Comparison of ENCODE assay signal across 18 cellular contexts in genomic region chr2:150271952-150272351, GRCh38.
DNase-seq lines count a peak whose midpoint lies in the region.
"Had no signal": no experiment of that assay in that cellular context is flagged by ENCODE, and none has a peak within 500 bp of the region (broad histone marks: within the 10 kb centered on the region; RNA-seq: fewer than 3 reads in every experiment).

No MANE protein-coding gene starts in this region.

- H3K9me3 Mint-ChIP-seq in activated CD4-positive, alpha-beta T cell treated with anti-CD3 and anti-CD28 coated beads, Interleukin-2, amount 10 ng/mL, durations not matched to agents 7 days and 5 days, result peaks cover 2% of the 10 kb centered on the region

- POLR2A ChIA-PET in activated CD4-positive, alpha-beta T cell treated with anti-CD3 and anti-CD28 coated beads, Interleukin-2, amount 10 ng/mL, durations not matched to agents 7 days and 5 days (lab: Charles Lee), result no interaction called here

- H3K4me1 Mint-ChIP-seq in activated CD4-positive, alpha-beta T cell treated with anti-CD3 and anti-CD28 coated beads, Interleukin-2, amount 10 ng/mL, durations not matched to agents 7 days and 5 days, result no peaks in the 10 kb centered on the region
- H3K4me1 Mint-ChIP-seq: activated CD4-positive, alpha-beta memory T cell treated with anti-CD3 and anti-CD28 coated beads, Interleukin-2, amount 10 ng/mL, durations not matched to agents 7 days and 5 days had no signal

- H3K36me3 Mint-ChIP-seq in activated CD4-positive, alpha-beta T cell treated with anti-CD3 and anti-CD28 coated beads, Interleukin-2, amount 10 ng/mL, durations not matched to agents 7 days and 5 days (ENCODE audit: low read depth), result no peaks in the 10 kb centered on the region

- no peaks in the 10 kb centered on the region for H3K27me3 Mint-ChIP-seq in activated CD4-positive, alpha-beta T cell treated with anti-CD3 and anti-CD28 coated beads, Interleukin-2, amount 10 ng/mL, durations not matched to agents 7 days and 5 days
- H3K27me3 Mint-ChIP-seq: activated CD4-positive, alpha-beta memory T cell treated with anti-CD3 and anti-CD28 coated beads, Interleukin-2, amount 10 ng/mL, durations not matched to agents 7 days and 5 days had no signal

- in situ Hi-C loops in ACHN (cut with HindIII; ENCODE audit: low pct_ligation_motif_present, low pct_unique_long_range_greater_than_20kb, low sequenced_read_pairs), result no loop called here

- DNase-seq in ACHN (peak; percentile 13), HPDE6-E6E7 (ENCODE audit: extremely low spot score) (peak; percentile 25), amniotic epithelial cell (ENCODE audit: low read depth) (peak; percentile 80), glomerular visceral epithelial cell (ENCODE audit: extremely low spot score) (peak; percentile 60), NCI-H2081 treated with DMSO at 0.1 percent for 48 hours (lab: John Stamatoyannopoulos, UW) (no peak), NCI-H1436 treated with DMSO at 0.1 percent for 48 hours (lab: John Stamatoyannopoulos, UW) (no peak), T-helper 9 cell (no peak)
- no peak for DNase-seq in activated CD4-positive, alpha-beta T cell treated with anti-CD3 and anti-CD28 coated beads, Interleukin-2, amount 10 ng/mL, durations not matched to agents 7 days and 5 days
- DNase-seq: activated CD4-positive, alpha-beta memory T cell treated with anti-CD3 and anti-CD28 coated beads, Interleukin-2, amount 10 ng/mL, durations not matched to agents 7 days and 5 days; activated gamma-delta T cell treated with Interleukin-2 at 50 U/mL for 16 hours; DMS79 treated with DMSO at 0.1 percent for 48 hours; gastrocnemius medialis; GOT3; NCI-H1092 treated with DMSO at 0.1 percent for 48 hours; NCI-H510A treated with DMSO at 0.1 percent for 48 hours; Peyer's patch; stimulated activated CD4-positive, alpha-beta T cell treated with anti-CD3 and anti-CD28 coated beads, Interleukin-2, amount 100 ng/mL, for 24 hours; T-helper 2 cell had no signal

- CTCF ChIA-PET in activated CD4-positive, alpha-beta T cell treated with anti-CD3 and anti-CD28 coated beads, Interleukin-2, amount 10 ng/mL, durations not matched to agents 7 days and 5 days (lab: Charles Lee), result no interaction called here

- no peak overlapping the region for H3K27ac Mint-ChIP-seq in activated CD4-positive, alpha-beta T cell treated with anti-CD3 and anti-CD28 coated beads, Interleukin-2, amount 10 ng/mL, durations not matched to agents 7 days and 5 days
- H3K27ac Mint-ChIP-seq: activated CD4-positive, alpha-beta memory T cell treated with anti-CD3 and anti-CD28 coated beads, Interleukin-2, amount 10 ng/mL, durations not matched to agents 7 days and 5 days had no signal

- no peak overlapping the region for H3K4me3 Mint-ChIP-seq in activated CD4-positive, alpha-beta T cell treated with anti-CD3 and anti-CD28 coated beads, Interleukin-2, amount 10 ng/mL, durations not matched to agents 7 days and 5 days
- H3K4me3 Mint-ChIP-seq: activated CD4-positive, alpha-beta memory T cell treated with anti-CD3 and anti-CD28 coated beads, Interleukin-2, amount 10 ng/mL, durations not matched to agents 7 days and 5 days had no signal

Comparison
In these comparisons a context has a peak if more than half of its experiments do, and no peak if none do; other contexts are left out.
1. DNase-seq: peak in ACHN (single experiment), HPDE6-E6E7 (single experiment), amniotic epithelial cell (single experiment) and glomerular visceral epithelial cell (single experiment); none in activated CD4-positive, alpha-beta T cell treated with anti-CD3 and anti-CD28 coated beads, Interleukin-2, amount 10 ng/mL, durations not matched to agents 7 days and 5 days (single experiment), NCI-H2081 treated with DMSO at 0.1 percent for 48 hours (single experiment), NCI-H1436 treated with DMSO at 0.1 percent for 48 hours (single experiment) and T-helper 9 cell (single experiment).